ENCODE assay signal across 1 cellular context in genomic region chr2:186551323-186552050, GRCh38.
TF ChIP-seq lines count a peak whose summit lies in the region.

No MANE protein-coding gene starts in this region.

TF ChIP-seq in SK-N-SH, 30 proteins besides CTCF, POLR2A, EP300 and RAD21 (continued from another document):
- no peak for TF ChIP-seq IRF3 (IDR thresholded peaks at IDR 0.05; ENCODE audit: low read depth, low read length)
- TF ChIP-seq SIN3A (IDR thresholded peaks at IDR 0.05; ENCODE audit: borderline replicate concordance, low read depth, low read length): no peak
- TF ChIP-seq ELF1 (IDR thresholded peaks at IDR 0.05): no peak
- no peak for TF ChIP-seq JUND (IDR thresholded peaks at IDR 0.05)
- TF ChIP-seq ZBTB33 (IDR thresholded peaks at IDR 0.05; ENCODE audit: borderline replicate concordance, low read depth): no peak
- no peak for TF ChIP-seq GATA2 (CRISPR knock-in tag; IDR thresholded peaks at IDR 0.05)
- no peak for TF ChIP-seq POLR2AphosphoS5 (IDR thresholded peaks at IDR 0.05; ENCODE audit: low read depth, low read length)
- no peak for TF ChIP-seq TCF12 (IDR thresholded peaks at IDR 0.05)
- no peak for TF ChIP-seq FOXM1 (IDR thresholded peaks at IDR 0.05; ENCODE audit: low read depth)
- TF ChIP-seq YY1 (IDR thresholded peaks at IDR 0.05; ENCODE audit: low read depth): no peak
